Comparison of ENCODE assay signal across 11 cellular contexts in the genomic region with DNA sequence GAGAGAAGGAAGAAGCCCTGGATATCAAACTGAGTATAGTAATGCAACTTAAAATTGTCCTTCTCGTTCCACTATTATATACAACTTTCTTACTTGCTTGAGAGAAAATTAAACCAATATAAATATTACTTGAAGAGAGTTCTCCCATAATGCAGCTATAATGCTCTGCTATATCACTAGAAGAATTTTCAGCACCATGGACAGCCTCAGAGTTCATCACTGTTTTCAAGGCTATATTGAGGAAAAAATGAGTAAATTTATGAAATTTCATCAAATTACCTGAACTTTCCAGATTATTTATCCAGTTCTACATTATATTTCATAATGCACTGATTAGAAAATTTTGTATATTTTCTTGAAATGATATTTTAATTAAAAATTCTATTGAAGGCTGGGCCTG.
A peak's percentile ranks its signal among the peaks of the same experiment; 100 is the strongest.
DNase-seq lines count a peak whose midpoint lies in the region; ATAC-seq, FAIRE-seq and TF ChIP-seq lines count a peak whose summit lies in the region.
"Had no signal": no experiment of that assay in that cellular context is flagged by ENCODE, and none has a peak within 500 bp of the region (broad histone marks: within the 10 kb centered on the region; RNA-seq: fewer than 3 reads in every experiment).

No MANE protein-coding gene starts in this region.

- TF ChIP-seq EP300 in HepG2 (IDR thresholded peaks at IDR 0.05; ENCODE audit: low read depth in 2 of 2, low read length in 2 of 2) (no peak), HepG2 (CRISPR knock-in tag; IDR thresholded peaks at IDR 0.05; ENCODE audit: borderline replicate concordance) (no peak)

- POLR2A ChIA-PET in HepG2 (lab: Yijun Ruan, JAX), result no interaction called here

- 3% methylated on average over 1 of the region's 1 CpG for WGBS in HepG2 (ENCODE audit: low lambda C conversion rate)
- 40% methylated on average over 1 of the region's 1 CpG for WGBS in right lobe of liver (ENCODE audit: insufficient coverage, low coverage, low lambda C conversion rate, missing lambda C conversion rate)

- H3K36me3 Mint-ChIP-seq in Calu3 (ENCODE audit: insufficient read depth, unreplicated experiment), result no peaks in the 10 kb centered on the region

- intact Hi-C loops in HepG2 (cut with micrococcal nuclease; ENCODE audit: unreplicated experiment) (no loop called here), right lobe of liver (cut with DNase I) (no loop called here), Calu3 (cut with micrococcal nuclease; ENCODE audit: unreplicated experiment) (no loop called here)

- DNase-seq in HepG2 (ENCODE audit: low spot score) (no peak), right lobe of liver (no peak), SJCRH30 (peak; percentile 18 to 64), fibroblast of pulmonary artery (ENCODE audit: low read depth) (peak; percentile 23), NCI-H524 treated with DMSO at 0.1 percent for 48 hours (lab: John Stamatoyannopoulos, UW) (no peak), Calu3 (no peak), MG63 (no peak)
- DNase-seq in effector CD8-positive, alpha-beta T cell (lab: John Stamatoyannopoulos, UW), result no peak
- DNase-seq: activated naive CD4-positive, alpha-beta T cell treated with anti-CD3 and anti-CD28 coated beads for 36 hours; stimulated activated CD4-positive, alpha-beta T cell treated with anti-CD3 and anti-CD28 coated beads, Interleukin-2, amount 100 ng/mL, for 24 hours had no signal

- no peaks in the 10 kb centered on the region for H3K27me3 Mint-ChIP-seq in Calu3 (ENCODE audit: unreplicated experiment)

- no peak for FAIRE-seq in HepG2 (lab: Jason Lieb, UNC)
- FAIRE-seq: islet of Langerhans had no signal

- H4K20me1 ChIP-seq in HepG2 (ENCODE audit: insufficient read depth, low read length), result no peaks in the 10 kb centered on the region

- TF ChIP-seq POLR2A in HepG2 (IDR thresholded peaks at IDR 0.05; ENCODE audit: insufficient read depth in 1 of 2, low read depth in 2 of 2, low read length in 2 of 2) (no peak), right lobe of liver (IDR thresholded peaks at IDR 0.05) (no peak)

- in situ Hi-C loops in HepG2 (cut with HindIII; ENCODE audit: extremely low pct_ligation_motif_present, low pct_unique_long_range_greater_than_20kb), result no loop called here

- no peaks in the 10 kb centered on the region for H3K27me3 ChIP-seq in HepG2 (ENCODE audit: control insufficient read depth in 1 of 2, insufficient read depth in 2 of 2, low read length in 2 of 2)
- no peaks in the 10 kb centered on the region for H3K27me3 ChIP-seq in right lobe of liver
- no peaks in the 10 kb centered on the region for H3K27me3 ChIP-seq in SJCRH30
- no peaks in the 10 kb centered on the region for H3K27me3 ChIP-seq in MG63

- H3K27ac ChIP-seq in HepG2 (ENCODE audit: extremely low read length, insufficient read depth, low read length) (no peak overlapping the region), right lobe of liver (no peak overlapping the region), SJCRH30 (no peak overlapping the region)

- H3K4me2 ChIP-seq in HepG2 (ENCODE audit: low read depth, low read length), result no peak overlapping the region

- H3K27ac Mint-ChIP-seq in Calu3 (ENCODE audit: unreplicated experiment), result no peak overlapping the region
- H3K27ac Mint-ChIP-seq: activated naive CD4-positive, alpha-beta T cell treated with anti-CD3 and anti-CD28 coated beads for 36 hours had no signal

- H3K9me3 ChIP-seq in HepG2 (ENCODE audit: low read length), result peaks cover 57% of the 10 kb centered on the region
- no peaks in the 10 kb centered on the region for H3K9me3 ChIP-seq in right lobe of liver
- no peaks in the 10 kb centered on the region for H3K9me3 ChIP-seq in SJCRH30 (replicated peaks)
- H3K9me3 ChIP-seq in MG63, result no peaks in the 10 kb centered on the region

- H3K4me3 ChIP-seq in HepG2 (replicated peaks in 1 of 3; ENCODE audit: insufficient read depth in 1 of 3, low read depth in 2 of 3, low read length in 3 of 3), result no peak overlapping the region
- H3K4me3 ChIP-seq in right lobe of liver, result no peak overlapping the region
- H3K4me3 ChIP-seq in SJCRH30, result no peak overlapping the region
- no peak overlapping the region for H3K4me3 ChIP-seq in fibroblast of pulmonary artery (replicated peaks; ENCODE audit: low read depth, low read length)
- no peak overlapping the region for H3K4me3 ChIP-seq in MG63

- no peak overlapping the region for H3K4me3 Mint-ChIP-seq in Calu3 (ENCODE audit: low read depth, unreplicated experiment)
- H3K4me3 Mint-ChIP-seq: activated naive CD4-positive, alpha-beta T cell treated with anti-CD3 and anti-CD28 coated beads for 36 hours had no signal

- H3K4me1 Mint-ChIP-seq in Calu3 (ENCODE audit: low read depth, unreplicated experiment), result no peaks in the 10 kb centered on the region

- H3K36me3 ChIP-seq in HepG2 (replicated peaks in 1 of 2; ENCODE audit: control insufficient read depth in 1 of 2, insufficient read depth in 2 of 2, low read length in 2 of 2) (no peaks in the 10 kb centered on the region), right lobe of liver (no peaks in the 10 kb centered on the region), SJCRH30 (no peaks in the 10 kb centered on the region), MG63 (no peaks in the 10 kb centered on the region)

- TF ChIP-seq CTCF in HepG2 (CRISPR knock-in tag; IDR thresholded peaks at IDR 0.05), result no peak
- no peak for TF ChIP-seq CTCF in right lobe of liver (IDR thresholded peaks at IDR 0.05)
- no peak for TF ChIP-seq CTCF in fibroblast of pulmonary artery (IDR thresholded peaks at IDR 0.05; ENCODE audit: low read length, missing control alignments)
- no peak for TF ChIP-seq CTCF in Calu3 (IDR thresholded peaks at IDR 0.05; ENCODE audit: unreplicated experiment)

- BruUV-seq in HepG2 (replicated peaks; lab: Mats Ljungman, UMichigan) (no TSS peak), Calu3 (replicated peaks; lab: Mats Ljungman, UMichigan) (no TSS peak)

- H3K9ac ChIP-seq in HepG2 (ENCODE audit: insufficient read depth, low read depth, low read length), result no peak overlapping the region

- no peak overlapping the region for H2AFZ ChIP-seq in HepG2 (ENCODE audit: low read length)

- no peaks in the 10 kb centered on the region for H3K79me2 ChIP-seq in HepG2 (ENCODE audit: insufficient read depth, low read length)

- CTCF ChIA-PET in HepG2 (lab: Yijun Ruan, JAX; ENCODE audit: low intra/inter-chr PET ratio, low total read pairs), result no interaction called here
- CTCF ChIA-PET in Calu3 (lab: Charles Lee), result no interaction called here

- no peak for ATAC-seq in HepG2
- no peak for ATAC-seq in right lobe of liver

- H3K9me3 Mint-ChIP-seq in Calu3 (ENCODE audit: low read depth, unreplicated experiment), result peaks cover 4% of the 10 kb centered on the region

- TF ChIP-seq RAD21 in HepG2 (CRISPR knock-in tag; IDR thresholded peaks at IDR 0.05), result no peak

- no peaks in the 10 kb centered on the region for H3K4me1 ChIP-seq in HepG2 (ENCODE audit: insufficient read depth, low read length)
- H3K4me1 ChIP-seq in right lobe of liver, result no peaks in the 10 kb centered on the region
- H3K4me1 ChIP-seq in SJCRH30, result no peaks in the 10 kb centered on the region

TF ChIP-seq in HepG2, 621 proteins besides CTCF, POLR2A, EP300 and RAD21 (continues in another document):
- TF ChIP-seq ZNF816 (CRISPR knock-in tag; IDR thresholded peaks at IDR 0.05; ENCODE audit: borderline replicate concordance) (no peak), MYC (CRISPR knock-in tag; IDR thresholded peaks at IDR 0.05; ENCODE audit: borderline replicate concordance) (no peak), ZNF10 (CRISPR knock-in tag; IDR thresholded peaks at IDR 0.05; ENCODE audit: borderline replicate concordance, low read depth) (no peak), ZKSCAN1 (IDR thresholded peaks at IDR 0.05; ENCODE audit: low read length) (no peak), ZNF17 (CRISPR knock-in tag; IDR thresholded peaks at IDR 0.05) (no peak)
- TF ChIP-seq, protein P1, sequence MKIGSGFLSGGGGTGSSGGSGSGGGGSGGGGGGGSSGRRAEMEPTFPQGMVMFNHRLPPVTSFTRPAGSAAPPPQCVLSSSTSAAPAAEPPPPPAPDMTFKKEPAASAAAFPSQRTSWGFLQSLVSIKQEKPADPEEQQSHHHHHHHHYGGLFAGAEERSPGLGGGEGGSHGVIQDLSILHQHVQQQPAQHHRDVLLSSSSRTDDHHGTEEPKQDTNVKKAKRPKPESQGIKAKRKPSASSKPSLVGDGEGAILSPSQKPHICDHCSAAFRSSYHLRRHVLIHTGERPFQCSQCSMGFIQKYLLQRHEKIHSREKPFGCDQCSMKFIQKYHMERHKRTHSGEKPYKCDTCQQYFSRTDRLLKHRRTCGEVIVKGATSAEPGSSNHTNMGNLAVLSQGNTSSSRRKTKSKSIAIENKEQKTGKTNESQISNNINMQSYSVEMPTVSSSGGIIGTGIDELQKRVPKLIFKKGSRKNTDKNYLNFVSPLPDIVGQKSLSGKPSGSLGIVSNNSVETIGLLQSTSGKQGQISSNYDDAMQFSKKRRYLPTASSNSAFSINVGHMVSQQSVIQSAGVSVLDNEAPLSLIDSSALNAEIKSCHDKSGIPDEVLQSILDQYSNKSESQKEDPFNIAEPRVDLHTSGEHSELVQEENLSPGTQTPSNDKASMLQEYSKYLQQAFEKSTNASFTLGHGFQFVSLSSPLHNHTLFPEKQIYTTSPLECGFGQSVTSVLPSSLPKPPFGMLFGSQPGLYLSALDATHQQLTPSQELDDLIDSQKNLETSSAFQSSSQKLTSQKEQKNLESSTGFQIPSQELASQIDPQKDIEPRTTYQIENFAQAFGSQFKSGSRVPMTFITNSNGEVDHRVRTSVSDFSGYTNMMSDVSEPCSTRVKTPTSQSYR (CRISPR knock-in tag; IDR thresholded peaks at IDR 0.05; ENCODE audit: borderline replicate concordance), result no peak

Comparison
In these comparisons a context has a peak if more than half of its experiments do, and no peak if none do; other contexts are left out.
1. DNase-seq: peak in SJCRH30 (2 of 2) and fibroblast of pulmonary artery (single experiment); none in HepG2 (single experiment), right lobe of liver (0 of 3), NCI-H524 treated with DMSO at 0.1 percent for 48 hours (single experiment), effector CD8-positive, alpha-beta T cell (single experiment), Calu3 (single experiment) and MG63 (single experiment).